ENCODE assay signal across 18 cellular contexts in the genomic region with DNA sequence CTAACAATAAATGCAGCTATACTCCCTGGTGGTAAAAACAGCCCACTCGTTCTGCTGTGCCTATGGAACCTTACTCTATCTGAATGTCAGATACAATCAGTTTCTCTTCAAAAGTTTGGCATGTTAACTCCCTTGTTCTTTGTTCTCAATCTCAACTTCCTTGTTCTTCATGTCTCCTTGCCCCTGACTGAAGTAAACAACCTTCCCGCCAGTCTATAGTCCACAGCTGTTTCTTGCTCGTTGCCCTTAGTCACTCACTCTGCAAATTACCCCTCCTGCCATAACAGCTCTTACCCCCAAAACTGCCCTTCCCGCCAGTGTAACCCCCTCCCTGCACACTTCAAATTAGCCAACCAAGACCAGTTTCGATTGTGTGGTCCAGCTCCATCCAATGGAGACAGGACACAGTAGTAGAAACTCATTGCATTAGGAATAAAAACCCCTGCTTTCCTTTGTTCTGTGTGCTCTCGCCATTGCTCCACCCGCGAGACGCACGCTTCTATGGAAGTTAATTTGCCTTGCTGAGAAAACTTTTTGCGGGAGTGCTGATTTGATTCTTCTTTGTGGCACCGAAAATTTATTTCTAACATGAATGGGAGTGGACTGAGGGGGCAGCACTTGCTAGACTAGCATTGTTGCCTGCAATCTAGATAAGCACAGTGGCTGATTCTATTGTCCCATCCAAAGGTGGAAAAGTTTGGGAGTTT. TPM values are rescaled to one million over a fixed set of nuclear protein-coding genes. Genes with fewer than 3 reads are reported as not detected.
A peak's percentile ranks its signal among the peaks of the same experiment; 100 is the strongest.
DNase-seq lines count a peak whose midpoint lies in the region; ATAC-seq, FAIRE-seq and TF ChIP-seq lines count a peak whose summit lies in the region.
"Had no signal": no experiment of that assay in that cellular context is flagged by ENCODE, and none has a peak within 500 bp of the region (broad histone marks: within the 10 kb centered on the region; RNA-seq: fewer than 3 reads in every experiment).

No MANE protein-coding gene starts in this region.

- TF ChIP-seq POLR2A in HepG2 (IDR thresholded peaks at IDR 0.05; ENCODE audit: insufficient read depth in 1 of 2, low read depth in 2 of 2, low read length in 2 of 2) (no peak), right lobe of liver (IDR thresholded peaks at IDR 0.05) (no peak)

- 93% methylated on average over 11 of the region's 12 CpGs for WGBS in HepG2 (ENCODE audit: low lambda C conversion rate)
- WGBS in right lobe of liver (ENCODE audit: insufficient coverage, low coverage, low lambda C conversion rate, missing lambda C conversion rate), result 74% methylated on average over 12 of the region's 12 CpGs
- 97% methylated on average over 5 to 12 of the region's 12 CpGs for WGBS in endodermal cell (ENCODE audit: insufficient coverage in 1 of 2, insufficient read length in 1 of 2), 2 experiments
- WGBS in thymus, result 91% methylated on average over 12 of the region's 12 CpGs

- H3K4me2 ChIP-seq in HepG2 (ENCODE audit: low read depth, low read length) (no peak overlapping the region), SU-DHL-6 (ENCODE audit: low read depth, low read length, poor library complexity, severe bottlenecking) (no peak overlapping the region), PC-3 (ENCODE audit: low read length) (no peak overlapping the region)

- H3K9me3 ChIP-seq in HepG2 (ENCODE audit: low read length) (no peaks in the 10 kb centered on the region), right lobe of liver (no peaks in the 10 kb centered on the region), SU-DHL-6 (ENCODE audit: insufficient read depth, low read length) (no peaks in the 10 kb centered on the region; the same call in 1 of the 2 replicates), endodermal cell (ENCODE audit: control insufficient read depth, low read length) (peaks cover 42% of the 10 kb centered on the region), thymus (ENCODE audit: control insufficient read depth) (peaks cover 2% of the 10 kb centered on the region), PC-3 (ENCODE audit: low read length) (no peaks in the 10 kb centered on the region)
- H3K9me3 ChIP-seq: SJCRH30 had no signal

- in situ Hi-C loops in HepG2 (cut with HindIII; ENCODE audit: extremely low pct_ligation_motif_present, low pct_unique_long_range_greater_than_20kb), result no loop called here

- H3K79me2 ChIP-seq in HepG2 (ENCODE audit: insufficient read depth, low read length) (no peaks in the 10 kb centered on the region), SU-DHL-6 (ENCODE audit: insufficient read depth, low read length) (no peaks in the 10 kb centered on the region), PC-3 (ENCODE audit: low read length) (no peaks in the 10 kb centered on the region)

- H3K9me2 ChIP-seq in SU-DHL-6 (replicated peaks; ENCODE audit: insufficient read depth, low read length) (no peaks in the 10 kb centered on the region), PC-3 (replicated peaks; ENCODE audit: low read length) (no peaks in the 10 kb centered on the region)

- H3K36me3 ChIP-seq in HepG2 (replicated peaks in 1 of 2; ENCODE audit: control insufficient read depth in 1 of 2, insufficient read depth in 2 of 2, low read length in 2 of 2), result no peaks in the 10 kb centered on the region
- H3K36me3 ChIP-seq in right lobe of liver, result no peaks in the 10 kb centered on the region
- no peaks in the 10 kb centered on the region for H3K36me3 ChIP-seq in SU-DHL-6 (ENCODE audit: low read length)
- H3K36me3 ChIP-seq in endodermal cell (ENCODE audit: control insufficient read depth, insufficient read depth, low read length), result peaks cover 6% of the 10 kb centered on the region
- H3K36me3 ChIP-seq in thymus (ENCODE audit: control insufficient read depth, insufficient read depth), result peaks cover 2% of the 10 kb centered on the region
- no peaks in the 10 kb centered on the region; the same call in 1 of the 2 replicates for H3K36me3 ChIP-seq in PC-3 (ENCODE audit: low read depth, low read length)
- H3K36me3 ChIP-seq: SJCRH30 had no signal

- H3K36me3 Mint-ChIP-seq in endodermal cell (ENCODE audit: low read depth), result peaks cover 26% of the 10 kb centered on the region

- no peak overlapping the region for H3K27ac ChIP-seq in HepG2 (ENCODE audit: extremely low read length, insufficient read depth, low read length)
- H3K27ac ChIP-seq in right lobe of liver, result no peak overlapping the region
- H3K27ac ChIP-seq in SU-DHL-6 (ENCODE audit: low read depth, low read length), result peak overlapping the region; percentile 48
- no peak overlapping the region for H3K27ac ChIP-seq in endodermal cell (ENCODE audit: low read depth, low read length)
- H3K27ac ChIP-seq in thymus (ENCODE audit: low read depth), result peak overlapping the region; percentile 31
- H3K27ac ChIP-seq in PC-3 (ENCODE audit: low read length), result no peak overlapping the region
- H3K27ac ChIP-seq: SJCRH30 had no signal

- H4K20me1 ChIP-seq in HepG2 (ENCODE audit: insufficient read depth, low read length), result no peaks in the 10 kb centered on the region
- H4K20me1 ChIP-seq in SU-DHL-6 (ENCODE audit: low read depth, low read length), result no peaks in the 10 kb centered on the region
- no peaks in the 10 kb centered on the region for H4K20me1 ChIP-seq in PC-3 (ENCODE audit: low read length)

- peaks cover 72% of the 10 kb centered on the region for H3K9me3 Mint-ChIP-seq in endodermal cell

- H3K4me3 ChIP-seq in HepG2 (replicated peaks in 1 of 3; ENCODE audit: insufficient read depth in 1 of 3, low read depth in 2 of 3, low read length in 3 of 3), result no peak overlapping the region
- H3K4me3 ChIP-seq in right lobe of liver, result no peak overlapping the region
- H3K4me3 ChIP-seq in SU-DHL-6 (ENCODE audit: insufficient read depth, low read length, poor library complexity, severe bottlenecking), result no peak overlapping the region
- peak overlapping the region; percentile 45 for H3K4me3 ChIP-seq in endodermal cell (ENCODE audit: low read length)
- H3K4me3 ChIP-seq in thymus (ENCODE audit: low read length), result no peak overlapping the region
- no peak overlapping the region for H3K4me3 ChIP-seq in PC-3 (ENCODE audit: low read length)
- H3K4me3 ChIP-seq: SJCRH30 had no signal

- H3F3A ChIP-seq in SU-DHL-6 (ENCODE audit: insufficient read depth) (no peaks in the 10 kb centered on the region), PC-3 (ENCODE audit: low read length, unreplicated experiment) (no peaks in the 10 kb centered on the region)

- ATAC-seq in HepG2, result no peak
- no peak for ATAC-seq in right lobe of liver
- ATAC-seq in PC-3, result no peak

- intact Hi-C loops in HepG2 (cut with micrococcal nuclease; ENCODE audit: unreplicated experiment) (no loop called here), right lobe of liver (cut with DNase I) (no loop called here), PC-3 (cut with micrococcal nuclease) (no loop called here)

- no peak for FAIRE-seq in HepG2 (lab: Jason Lieb, UNC)

- TF ChIP-seq EP300 in HepG2 (IDR thresholded peaks at IDR 0.05; ENCODE audit: low read depth in 2 of 2, low read length in 2 of 2), result no peak
- no peak for TF ChIP-seq EP300 in HepG2 (CRISPR knock-in tag; IDR thresholded peaks at IDR 0.05; ENCODE audit: borderline replicate concordance)

- no peak for DNase-seq in HepG2 (ENCODE audit: low spot score)
- DNase-seq in right lobe of liver, result no peak
- no peak for DNase-seq in endodermal cell
- no peak for DNase-seq in PC-3
- DNase-seq in GM10248 (ENCODE audit: extremely low spot score), result no peak
- DNase-seq: CD8-positive, alpha-beta memory T cell; EL; H7; NCI-H1436; NCI-H2029 treated with DMSO at 0.1 percent for 48 hours; NCI-H510A treated with DMSO at 0.1 percent for 48 hours; RPMI8226; SJCRH30 had no signal

- H3K4me1 ChIP-seq in HepG2 (ENCODE audit: insufficient read depth, low read length), result no peaks in the 10 kb centered on the region
- H3K4me1 ChIP-seq in right lobe of liver, result no peaks in the 10 kb centered on the region
- H3K4me1 ChIP-seq in endodermal cell (ENCODE audit: control insufficient read depth, insufficient read depth, low read length), result no peaks in the 10 kb centered on the region
- no peaks in the 10 kb centered on the region for H3K4me1 ChIP-seq in thymus (ENCODE audit: control insufficient read depth, insufficient read depth, low read length)
- H3K4me1 ChIP-seq in PC-3 (ENCODE audit: insufficient read depth, low read length), result no peaks in the 10 kb centered on the region
- H3K4me1 ChIP-seq: SJCRH30 had no signal

- H3K4me1 Mint-ChIP-seq in endodermal cell, result peaks cover 5% of the 10 kb centered on the region

- TF ChIP-seq CTCF in HepG2 (CRISPR knock-in tag; IDR thresholded peaks at IDR 0.05) (no peak), right lobe of liver (IDR thresholded peaks at IDR 0.05) (no peak), SU-DHL-6 (IDR thresholded peaks at IDR 0.05; ENCODE audit: insufficient read depth, low read length, poor library complexity, severe bottlenecking) (no peak), endodermal cell (conservative IDR thresholded peaks at IDR 0.05) (no peak), PC-3 (conservative IDR thresholded peaks at IDR 0.05; ENCODE audit: low read depth, low read length) (no peak), GM10248 (IDR thresholded peaks at IDR 0.05; ENCODE audit: control extremely low read depth, extremely low read depth, low read depth, missing control alignments) (no peak)

- H3K4me3 Mint-ChIP-seq in endodermal cell, result no peak overlapping the region

- no peaks in the 10 kb centered on the region for H3K27me3 Mint-ChIP-seq in endodermal cell (ENCODE audit: insufficient read depth)

- POLR2A ChIA-PET in HepG2 (lab: Yijun Ruan, JAX), result no interaction called here
- POLR2A ChIA-PET in PC-3 (lab: Charles Lee; ENCODE audit: unreplicated experiment), result no interaction called here
- POLR2A ChIA-PET in GM10248 (lab: Yijun Ruan, JAX), result interaction anchor here (0.6 kb wide), 1 partner anchor 968 kb away, joined by 5 read pairs; no protein-coding TSS in a partner anchor

- BruUV-seq in HepG2 (replicated peaks; lab: Mats Ljungman, UMichigan) (no TSS peak), PC-3 (replicated peaks; lab: Mats Ljungman, UMichigan) (no TSS peak)

- CTCF ChIA-PET in HepG2 (lab: Yijun Ruan, JAX; ENCODE audit: low intra/inter-chr PET ratio, low total read pairs), result no interaction called here
- CTCF ChIA-PET in PC-3 (lab: Charles Lee), result no interaction called here
- CTCF ChIA-PET in GM10248 (lab: Yijun Ruan, JAX), result interaction anchor here (1.6 kb wide), 1 partner anchor 14 kb away, joined by 4 read pairs; no protein-coding TSS in a partner anchor

- H3K9ac ChIP-seq in HepG2 (ENCODE audit: insufficient read depth, low read depth, low read length), result no peak overlapping the region
- no peak overlapping the region for H3K9ac ChIP-seq in SU-DHL-6 (ENCODE audit: low read length)
- no peak overlapping the region for H3K9ac ChIP-seq in endodermal cell (ENCODE audit: extremely low read depth, low read length, poor library complexity, severe bottlenecking)
- no peak overlapping the region for H3K9ac ChIP-seq in PC-3 (ENCODE audit: low read length)

- H3K27ac Mint-ChIP-seq in endodermal cell, result no peak overlapping the region

- H3K27me3 ChIP-seq in HepG2 (ENCODE audit: control insufficient read depth in 1 of 2, insufficient read depth in 2 of 2, low read length in 2 of 2), result no peaks in the 10 kb centered on the region
- no peaks in the 10 kb centered on the region for H3K27me3 ChIP-seq in right lobe of liver
- no peaks in the 10 kb centered on the region for H3K27me3 ChIP-seq in SU-DHL-6 (ENCODE audit: low read length)
- no peaks in the 10 kb centered on the region for H3K27me3 ChIP-seq in endodermal cell (ENCODE audit: control insufficient read depth, insufficient read depth, low read length, poor library complexity, severe bottlenecking)
- H3K27me3 ChIP-seq in thymus (ENCODE audit: control insufficient read depth, insufficient read depth), result no peaks in the 10 kb centered on the region
- H3K27me3 ChIP-seq in PC-3 (ENCODE audit: low read length), result no peaks in the 10 kb centered on the region
- H3K27me3 ChIP-seq: SJCRH30 had no signal

- no peak for TF ChIP-seq RAD21 in HepG2 (CRISPR knock-in tag; IDR thresholded peaks at IDR 0.05)

- H2AFZ ChIP-seq in HepG2 (ENCODE audit: low read length) (no peak overlapping the region), SU-DHL-6 (ENCODE audit: low read depth, low read length, severe bottlenecking) (no peak overlapping the region), PC-3 (ENCODE audit: low read length) (no peak overlapping the region)

RNA-seq across cellular contexts. Expression of a gene that starts 7.1 kb away (rescaled TPM):
- total RNA-seq in HepG2 (2016; rRNA removed; fragmentation: Illumina TruSeq; extraction: Trizol) (not detected in 2 replicates), right lobe of liver (under 1 TPM; 0.06 to 0.44 (median 0.20) TPM), endodermal cell (not detected), PC-3 (2014; rRNA removed) (not detected in 2 replicates)
- total RNA-seq in HepG2 (2016; cell fraction: cytosol; rRNA removed; fragmentation: Illumina TruSeq; extraction: Trizol; ENCODE audit: low read depth), result not detected in 2 replicates
- not detected in 2 replicates for total RNA-seq in HepG2 (2016; cell fraction: insoluble cytoplasmic fraction; rRNA removed; fragmentation: Illumina TruSeq; extraction: Trizol)
- not detected in 2 replicates for total RNA-seq in HepG2 (2016; cell fraction: membrane; rRNA removed; fragmentation: Illumina TruSeq; extraction: Trizol)
- not detected in 2 replicates for total RNA-seq in HepG2 (2016; cell fraction: nucleus; rRNA removed; fragmentation: Illumina TruSeq; extraction: Trizol)
- polyA plus RNA-seq in HepG2 (2011; rRNA removed) (not detected in 2 replicates), thymus (0.50 TPM)
- not detected in 2 replicates for polyA plus RNA-seq in HepG2 (2011; cell fraction: cytosol; rRNA removed)
- not detected in 2 replicates for polyA plus RNA-seq in HepG2 (2011; cell fraction: nucleus; rRNA removed)
- 0.05 TPM in 1 of 2 replicates, not detected in the other for polyA plus RNA-seq in HepG2 (2012)
- not detected in 2 replicates for polyA plus RNA-seq in HepG2 (2016; cell fraction: cytosol; fragmentation: Illumina TruSeq; extraction: Trizol; ENCODE audit: low read depth)
- not detected in 2 replicates for polyA plus RNA-seq in HepG2 (2016; cell fraction: insoluble cytoplasmic fraction; fragmentation: Illumina TruSeq; extraction: Trizol; ENCODE audit: low read depth)
- polyA plus RNA-seq in HepG2 (2016; cell fraction: membrane; fragmentation: Illumina TruSeq; extraction: Trizol; ENCODE audit: low read depth), result not detected in 2 replicates
- not detected in 2 replicates for polyA plus RNA-seq in HepG2 (2016; cell fraction: nucleus; fragmentation: Illumina TruSeq; extraction: Trizol; ENCODE audit: insufficient read depth, low read depth)
- polyA minus RNA-seq in HepG2 (2011; rRNA and poly(A)+ RNA removed; ENCODE audit: low replicate concordance), result not detected in 2 replicates
- not detected in 2 replicates for polyA minus RNA-seq in HepG2 (2011; cell fraction: cytosol; rRNA and poly(A)+ RNA removed)
- polyA minus RNA-seq in HepG2 (2011; cell fraction: nucleus; rRNA and poly(A)+ RNA removed), result not detected in 2 replicates
- polyA plus RNA-seq in endodermal cell (2013, experiment 1 of 2), result not detected
- polyA plus RNA-seq in endodermal cell (2013, experiment 2 of 2), result not detected
- total RNA-seq: H7, LHCN-M2, SJCRH30 had no signal
- polyA plus RNA-seq: AG04450, BJ had no signal

RNA-seq across cellular contexts. Expression of a gene that starts 28.1 kb away (rescaled TPM):
- total RNA-seq in HepG2 (2016; rRNA removed; fragmentation: Illumina TruSeq; extraction: Trizol) (not detected in 2 replicates), right lobe of liver (1 to 10 TPM; 1.8 to 3.8 (median 3.2) TPM), endodermal cell (not detected), PC-3 (2014; rRNA removed) (not detected in 2 replicates)
- total RNA-seq in HepG2 (2016; cell fraction: cytosol; rRNA removed; fragmentation: Illumina TruSeq; extraction: Trizol; ENCODE audit: low read depth), result not detected in 2 replicates
- not detected in 2 replicates for total RNA-seq in HepG2 (2016; cell fraction: insoluble cytoplasmic fraction; rRNA removed; fragmentation: Illumina TruSeq; extraction: Trizol)
- total RNA-seq in HepG2 (2016; cell fraction: membrane; rRNA removed; fragmentation: Illumina TruSeq; extraction: Trizol), result not detected in 2 replicates
- total RNA-seq in HepG2 (2016; cell fraction: nucleus; rRNA removed; fragmentation: Illumina TruSeq; extraction: Trizol), result not detected in 2 replicates
- polyA plus RNA-seq in HepG2 (2011; rRNA removed) (not detected in 2 replicates), thymus (6.8 TPM)
- polyA plus RNA-seq in HepG2 (2011; cell fraction: cytosol; rRNA removed), result not detected in 2 replicates
- polyA plus RNA-seq in HepG2 (2011; cell fraction: nucleus; rRNA removed), result not detected in 2 replicates
- polyA plus RNA-seq in HepG2 (2012), result not detected in 2 replicates
- polyA plus RNA-seq in HepG2 (2016; cell fraction: cytosol; fragmentation: Illumina TruSeq; extraction: Trizol; ENCODE audit: low read depth), result not detected in 2 replicates
- not detected in 2 replicates for polyA plus RNA-seq in HepG2 (2016; cell fraction: insoluble cytoplasmic fraction; fragmentation: Illumina TruSeq; extraction: Trizol; ENCODE audit: low read depth)
- polyA plus RNA-seq in HepG2 (2016; cell fraction: membrane; fragmentation: Illumina TruSeq; extraction: Trizol; ENCODE audit: low read depth), result not detected in 2 replicates
- polyA plus RNA-seq in HepG2 (2016; cell fraction: nucleus; fragmentation: Illumina TruSeq; extraction: Trizol; ENCODE audit: insufficient read depth, low read depth), result not detected in 2 replicates
- not detected in 2 replicates for polyA minus RNA-seq in HepG2 (2011; rRNA and poly(A)+ RNA removed; ENCODE audit: low replicate concordance)
- not detected in 2 replicates for polyA minus RNA-seq in HepG2 (2011; cell fraction: cytosol; rRNA and poly(A)+ RNA removed)
- polyA minus RNA-seq in HepG2 (2011; cell fraction: nucleus; rRNA and poly(A)+ RNA removed), result not detected in 2 replicates
- polyA plus RNA-seq in endodermal cell (2013, experiment 1 of 2), result not detected
- not detected for polyA plus RNA-seq in endodermal cell (2013, experiment 2 of 2)
- total RNA-seq: H7, LHCN-M2, SJCRH30 had no signal
- polyA plus RNA-seq: AG04450, BJ had no signal

Comparison
In these comparisons a context has a peak if more than half of its experiments do, and no peak if none do; other contexts are left out.
1. H3K27ac ChIP-seq: peak in SU-DHL-6 (single experiment) and thymus (single experiment); none in HepG2 (single experiment), right lobe of liver (0 of 3), endodermal cell (single experiment) and PC-3 (single experiment).